ENCODE assay signal across 21 cellular contexts in genomic region chr7:80583901-80584300, GRCh38. TPM values are rescaled to one million over a fixed set of nuclear protein-coding genes. Genes with fewer than 3 reads are reported as not detected.
DNase-seq lines count a peak whose midpoint lies in the region; ATAC-seq and TF ChIP-seq lines count a peak whose summit lies in the region.
"Had no signal": no experiment of that assay in that cellular context is flagged by ENCODE, and none has a peak within 500 bp of the region (broad histone marks: within the 10 kb centered on the region; RNA-seq: fewer than 3 reads in every experiment).

No MANE protein-coding gene starts in this region.

- no peak overlapping the region for H3K27ac Mint-ChIP-seq in glutamatergic neuron (ENCODE audit: unreplicated experiment)
- H3K27ac Mint-ChIP-seq: activated naive CD4-positive, alpha-beta T cell treated with anti-CD3 and anti-CD28 coated beads, Interleukin-2, amount 50 U/mL, for 24 hours had no signal

- TF ChIP-seq CTCF in glutamatergic neuron (IDR thresholded peaks at IDR 0.05; ENCODE audit: partially characterized antibody, unreplicated experiment): no peak

- no peak for ATAC-seq in Right ventricle myocardium inferior
- ATAC-seq in HG03159 (IDR thresholded peaks at IDR 0.05; ENCODE audit: unreplicated experiment): no peak
- ATAC-seq: stimulated activated naive CD8-positive, alpha-beta T cell treated with anti-CD3 and anti-CD28 coated beads, Interleukin-15, Interleukin-2, amounts not matched to agents 100 U/mL and 50 U/mL, for 24 hours had no signal

- peak overlapping the region in 1 of 2 experiments; percentile 2 for H3K18ac ChIP-seq in mesenchymal stem cell (ENCODE audit: low read depth in 1 of 2, low read length in 2 of 2)

- H3K27me3 Mint-ChIP-seq in glutamatergic neuron (ENCODE audit: unreplicated experiment): no peaks in the 10 kb centered on the region
- H3K27me3 Mint-ChIP-seq: activated naive CD4-positive, alpha-beta T cell treated with anti-CD3 and anti-CD28 coated beads, Interleukin-2, amount 50 U/mL, for 24 hours had no signal

- H3K4me2 ChIP-seq in mesenchymal stem cell (ENCODE audit: low read length, poor library complexity, severe bottlenecking): no peak overlapping the region

- H4K8ac ChIP-seq in mesenchymal stem cell (ENCODE audit: low read length): no peak overlapping the region

- intact Hi-C loops in Right ventricle myocardium inferior (cut with DNase I): loop anchor here (5.0 to 10.0 kb wide), 3 partner anchors 117 to 191 kb away; no protein-coding TSS in a partner anchor
- intact Hi-C loops in cardiac septum (cut with DNase I): no loop called here

- H3K36me3 ChIP-seq in mesenchymal stem cell (ENCODE audit: control insufficient read depth in 1 of 2, insufficient read depth in 2 of 2, low read depth in 1 of 2, low read length in 2 of 2): no peaks in the 10 kb centered on the region

- H2BK15ac ChIP-seq in mesenchymal stem cell (ENCODE audit: low read depth, poor library complexity, severe bottlenecking): no peak overlapping the region

- H2BK5ac ChIP-seq in mesenchymal stem cell (ENCODE audit: low read depth, low read length, poor library complexity, severe bottlenecking): no peak overlapping the region

- H2AFZ ChIP-seq in mesenchymal stem cell (ENCODE audit: low read depth, low read length): no peak overlapping the region

- no peaks in the 10 kb centered on the region for H3K4me1 ChIP-seq in mesenchymal stem cell (ENCODE audit: control insufficient read depth, insufficient read depth, low read depth, low read length)

- DNase-seq in Right ventricle myocardium inferior (ENCODE audit: missing footprints): peak; percentile 71
- no peak for DNase-seq in cardiac septum (ENCODE audit: low spot score)
- DNase-seq in fibroblast of the conjunctiva (ENCODE audit: low read depth): peak; percentile 24
- peak; percentile 35 for DNase-seq in mesenchymal stem cell
- no peak for DNase-seq in NCI-H226
- no peak for DNase-seq in glutamatergic neuron
- DNase-seq in DMS 273 (lab: John Stamatoyannopoulos, UW; ENCODE audit: unreplicated experiment): no peak
- DNase-seq: 8988T; activated CD4-positive, CD25-positive, alpha-beta regulatory T cell treated with anti-CD3 and anti-CD28 coated beads, Interleukin-2, amount 50 U/mL, for 72 hours; activated T-cell treated with anti-CD3 and anti-CD28 coated beads, Interleukin-2, amount 50 U/mL, for 48 hours; Karpas-422; midbrain; NCI-H1105; NCI-H510A; RPMI8226; stimulated activated naive CD8-positive, alpha-beta T cell treated with anti-CD3 and anti-CD28 coated beads, Interleukin-15, Interleukin-2, amounts not matched to agents 100 U/mL and 50 U/mL, for 24 hours; trophoblast cell had no signal

- no peak overlapping the region for H3K27ac ChIP-seq in mesenchymal stem cell (ENCODE audit: low read length, poor library complexity, severe bottlenecking)

- no peak overlapping the region for H2BK120ac ChIP-seq in mesenchymal stem cell (ENCODE audit: low read depth, low read length)

- H3K4me1 Mint-ChIP-seq in glutamatergic neuron (ENCODE audit: low read depth, unreplicated experiment): peaks cover 2% of the 10 kb centered on the region
- H3K4me1 Mint-ChIP-seq: activated naive CD4-positive, alpha-beta T cell treated with anti-CD3 and anti-CD28 coated beads, Interleukin-2, amount 50 U/mL, for 24 hours had no signal

- H3K23ac ChIP-seq in mesenchymal stem cell (ENCODE audit: low read length in 2 of 2): no peak overlapping the region

- no peak overlapping the region for H2AK5ac ChIP-seq in mesenchymal stem cell (ENCODE audit: low read length, severe bottlenecking)

- H3K36me3 Mint-ChIP-seq in glutamatergic neuron (ENCODE audit: unreplicated experiment): no peaks in the 10 kb centered on the region
- H3K36me3 Mint-ChIP-seq: activated naive CD4-positive, alpha-beta T cell treated with anti-CD3 and anti-CD28 coated beads, Interleukin-2, amount 50 U/mL, for 24 hours; brain had no signal

- H3K4me3 Mint-ChIP-seq in glutamatergic neuron (ENCODE audit: unreplicated experiment): no peak overlapping the region
- H3K4me3 Mint-ChIP-seq: activated naive CD4-positive, alpha-beta T cell treated with anti-CD3 and anti-CD28 coated beads, Interleukin-2, amount 50 U/mL, for 24 hours; brain had no signal

- no peaks in the 10 kb centered on the region for H3K27me3 ChIP-seq in mesenchymal stem cell (ENCODE audit: control insufficient read depth in 1 of 2, insufficient read depth in 1 of 2, low read length in 2 of 2)

- 60% methylated on average over 1 of the region's 2 CpGs for WGBS in mesenchymal stem cell

- no peak overlapping the region for H4K91ac ChIP-seq in mesenchymal stem cell (ENCODE audit: low read length)

- H3K9me3 ChIP-seq in mesenchymal stem cell (ENCODE audit: control insufficient read depth, low read length): no peaks in the 10 kb centered on the region

- no peaks in the 10 kb centered on the region for H3K9me3 Mint-ChIP-seq in glutamatergic neuron (ENCODE audit: unreplicated experiment)
- H3K9me3 Mint-ChIP-seq: activated naive CD4-positive, alpha-beta T cell treated with anti-CD3 and anti-CD28 coated beads, Interleukin-2, amount 50 U/mL, for 24 hours; brain had no signal

- no peak overlapping the region for H3K14ac ChIP-seq in mesenchymal stem cell (ENCODE audit: low read length in 2 of 2)

- no peak overlapping the region for H3K9ac ChIP-seq in mesenchymal stem cell (ENCODE audit: low read length)

- no peak overlapping the region for H2BK12ac ChIP-seq in mesenchymal stem cell (ENCODE audit: low read length in 2 of 2)

- no peak overlapping the region for H3K4me3 ChIP-seq in mesenchymal stem cell (ENCODE audit: insufficient read depth in 1 of 2, low read depth in 1 of 2, low read length in 2 of 2)

- H3K4ac ChIP-seq in mesenchymal stem cell (ENCODE audit: low read depth in 1 of 2, low read length in 2 of 2): no peak overlapping the region

- no peaks in the 10 kb centered on the region for H3K79me1 ChIP-seq in mesenchymal stem cell (replicated peaks; ENCODE audit: low read length, poor library complexity, severe bottlenecking)

RNA-seq across cellular contexts. Expression of gene CD36, which starts 54.5 kb away (rescaled TPM):
- total RNA-seq in Right ventricle myocardium inferior: 1,230 TPM
- total RNA-seq in cardiac septum: 717 TPM
- 50.5 TPM for polyA plus RNA-seq in mesenchymal stem cell (2013, experiment 1 of 2)
- polyA plus RNA-seq in mesenchymal stem cell (2013, experiment 2 of 2): 53.0 TPM
- 1.7 TPM for total RNA-seq in glutamatergic neuron (ENCODE audit: unreplicated experiment)
- total RNA-seq: HT1080 had no signal

Comparison
In these comparisons a context has a peak if more than half of its experiments do, and no peak if none do; other contexts are left out.
1. DNase-seq: peak in Right ventricle myocardium inferior (single experiment), fibroblast of the conjunctiva (single experiment) and mesenchymal stem cell (single experiment); none in cardiac septum (single experiment), NCI-H226 (single experiment), glutamatergic neuron (single experiment) and DMS 273 (single experiment).
2. RNA of gene CD36, which starts 54.5 kb away (total RNA-seq): 1,230 TPM in Right ventricle myocardium inferior (single experiment) and 717 TPM in cardiac septum (single experiment); 1.7 TPM in glutamatergic neuron (single experiment); every median in the first group is over 100 times any median in the second.